ENCODE assay signal across 13 cellular contexts in the genomic region with DNA sequence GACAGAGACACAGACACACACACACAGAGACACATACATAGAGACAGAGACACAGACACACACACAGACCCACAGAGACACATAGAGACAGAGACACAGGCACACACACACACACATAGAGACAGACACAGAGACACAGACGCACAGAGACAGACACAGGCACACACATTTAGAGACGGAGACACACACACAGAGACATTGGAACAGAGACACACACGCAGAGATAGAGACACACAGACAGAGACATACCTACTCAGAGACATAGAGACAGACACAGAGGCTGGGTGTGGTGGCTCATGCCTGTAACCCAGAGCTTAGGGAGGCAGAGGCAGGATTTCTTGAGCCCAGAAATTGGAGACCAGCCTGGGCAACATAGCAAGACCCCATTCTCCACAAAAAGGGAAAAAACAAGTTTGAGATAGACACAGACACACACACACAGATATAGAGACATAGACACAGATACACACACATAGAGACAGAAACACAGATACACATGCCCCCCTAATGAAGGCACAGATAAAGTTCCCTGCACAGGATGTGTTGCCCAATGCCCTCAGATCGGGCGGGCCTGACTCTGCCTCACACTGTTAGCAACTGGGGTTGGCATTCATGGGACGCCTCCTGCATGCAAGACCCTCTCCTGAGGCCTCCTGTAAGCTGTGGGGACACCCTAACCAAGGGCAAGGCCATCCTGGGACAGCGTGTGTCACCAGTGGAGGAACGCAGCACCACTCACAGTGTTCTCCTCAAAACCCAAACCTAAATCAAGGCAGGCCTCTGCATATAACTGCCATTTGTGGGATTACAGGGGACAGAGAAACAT. TPM values are rescaled to one million over a fixed set of nuclear protein-coding genes. Genes with fewer than 3 reads are reported as not detected.
DNase-seq lines count a peak whose midpoint lies in the region; ATAC-seq and TF ChIP-seq lines count a peak whose summit lies in the region.
"Had no signal": no experiment of that assay in that cellular context is flagged by ENCODE, and none has a peak within 500 bp of the region (broad histone marks: within the 10 kb centered on the region; RNA-seq: fewer than 3 reads in every experiment).

No MANE protein-coding gene starts in this region.

- H3K9me3 Mint-ChIP-seq in activated T-cell treated with anti-CD3 and anti-CD28 coated beads, Interleukin-2, amount 50 U/mL, for 24 hours = no peaks in the 10 kb centered on the region
- H3K9me3 Mint-ChIP-seq in activated T-cell treated with anti-CD3 and anti-CD28 coated beads, Interleukin-2, amount 50 U/mL, for 4 hours = no peaks in the 10 kb centered on the region

- no peaks in the 10 kb centered on the region for H3K27me3 Mint-ChIP-seq in activated T-cell treated with anti-CD3 and anti-CD28 coated beads, Interleukin-2, amount 50 U/mL, for 24 hours
- H3K27me3 Mint-ChIP-seq in activated T-cell treated with anti-CD3 and anti-CD28 coated beads, Interleukin-2, amount 50 U/mL, for 4 hours (ENCODE audit: low read depth) = no peaks in the 10 kb centered on the region

- peaks cover 11% of the 10 kb centered on the region for H3K36me3 Mint-ChIP-seq in activated T-cell treated with anti-CD3 and anti-CD28 coated beads, Interleukin-2, amount 50 U/mL, for 24 hours (ENCODE audit: low read depth)
- H3K36me3 Mint-ChIP-seq in activated T-cell treated with anti-CD3 and anti-CD28 coated beads, Interleukin-2, amount 50 U/mL, for 4 hours (ENCODE audit: insufficient read depth) = no peaks in the 10 kb centered on the region

- H3K27ac Mint-ChIP-seq in activated T-cell treated with anti-CD3 and anti-CD28 coated beads, Interleukin-2, amount 50 U/mL, for 24 hours = peak overlapping the region; percentile 57

- no peaks in the 10 kb centered on the region for H3K9me3 ChIP-seq in effector memory CD4-positive, alpha-beta T cell (ENCODE audit: control insufficient read depth, low read length)
- no peaks in the 10 kb centered on the region for H3K9me3 ChIP-seq in skeletal muscle tissue (ENCODE audit: control insufficient read depth in 3 of 3, low read length in 3 of 3)
- H3K9me3 ChIP-seq: HAP-1, pancreas, thyroid gland had no signal

- H3K4me3 ChIP-seq in effector memory CD4-positive, alpha-beta T cell (ENCODE audit: insufficient read depth, low read depth, low read length, poor library complexity, severe bottlenecking) = no peak overlapping the region
- no peak overlapping the region for H3K4me3 ChIP-seq in skeletal muscle tissue (ENCODE audit: low read length in 3 of 3)
- H3K4me3 ChIP-seq: HAP-1, pancreas, thyroid gland had no signal

- no peak overlapping the region for H3K4me3 Mint-ChIP-seq in activated T-cell treated with anti-CD3 and anti-CD28 coated beads, Interleukin-2, amount 50 U/mL, for 24 hours
- H3K4me3 Mint-ChIP-seq in activated T-cell treated with anti-CD3 and anti-CD28 coated beads, Interleukin-2, amount 50 U/mL, for 4 hours = no peak overlapping the region

- H3K36me3 ChIP-seq in effector memory CD4-positive, alpha-beta T cell (ENCODE audit: control insufficient read depth, insufficient read depth, low read length) = no peaks in the 10 kb centered on the region
- H3K36me3 ChIP-seq in skeletal muscle tissue (ENCODE audit: control insufficient read depth in 3 of 3, insufficient read depth in 3 of 3, low read length in 3 of 3) = no peaks in the 10 kb centered on the region
- H3K36me3 ChIP-seq: HAP-1, pancreas, thyroid gland had no signal

- POLR2A ChIA-PET in RWPE1 (lab: Yijun Ruan, JAX; ENCODE audit: low non-redundant PET) = no interaction called here

- ATAC-seq in activated T-cell treated with anti-CD3 and anti-CD28 coated beads, Interleukin-2, amount 50 U/mL, for 4 hours = no peak
- no peak for ATAC-seq in GM21786 (IDR thresholded peaks at IDR 0.05; ENCODE audit: unreplicated experiment)
- ATAC-seq: pancreas had no signal

- peak overlapping the region in 2 of 3 donors; percentile 2 to 16 for H3K9ac ChIP-seq in skeletal muscle tissue (ENCODE audit: low read depth in 1 of 3, low read length in 3 of 3)

- CTCF ChIA-PET in RWPE1 (lab: Yijun Ruan, JAX) = interaction anchor here (6.0 kb wide), 1 partner anchor 20 kb away, joined by 47 read pairs; no protein-coding TSS in a partner anchor

- H3K27ac ChIP-seq in RWPE1 (peak overlapping the region; percentile 10; the same call in 1 of the 2 replicates), skeletal muscle tissue (ENCODE audit: low read depth, low read length) (peak overlapping the region; percentile 26)
- peak overlapping the region; percentile 52 for H3K27ac ChIP-seq in effector memory CD4-positive, alpha-beta T cell (ENCODE audit: insufficient read depth, low read length, poor library complexity, severe bottlenecking)
- H3K27ac ChIP-seq: pancreas had no signal

- DNase-seq in activated T-cell treated with anti-CD3 and anti-CD28 coated beads, Interleukin-2, amount 50 U/mL, for 24 hours = no peak
- DNase-seq in activated T-cell treated with anti-CD3 and anti-CD28 coated beads, Interleukin-2, amount 50 U/mL, for 4 hours = no peak
- DNase-seq in RWPE1 (ENCODE audit: low spot score) (no peak), A172 (ENCODE audit: low spot score) (no peak), glomerular visceral epithelial cell (ENCODE audit: extremely low spot score) (no peak)
- no peak for DNase-seq in effector memory CD4-positive, alpha-beta T cell
- DNase-seq: NCI-H187, NCI-H526, pancreas, thyroid gland had no signal

- TF ChIP-seq CTCF in RWPE1 (conservative IDR thresholded peaks at IDR 0.05; ENCODE audit: low read depth) = no peak

- H3K4me1 ChIP-seq in effector memory CD4-positive, alpha-beta T cell (ENCODE audit: control insufficient read depth, insufficient read depth, low read length, poor library complexity, severe bottlenecking) = peaks cover 63% of the 10 kb centered on the region
- H3K4me1 ChIP-seq in skeletal muscle tissue (ENCODE audit: control insufficient read depth in 3 of 3, insufficient read depth in 3 of 3, low read length in 3 of 3) = peaks cover 56 to 92% (median 66%) of the 10 kb centered on the region in 3 donors
- H3K4me1 ChIP-seq: HAP-1 had no signal

- no peaks in the 10 kb centered on the region for H3K27me3 ChIP-seq in effector memory CD4-positive, alpha-beta T cell (replicated peaks; ENCODE audit: control insufficient read depth, insufficient read depth, low read length, poor library complexity, severe bottlenecking)
- no peaks in the 10 kb centered on the region for H3K27me3 ChIP-seq in skeletal muscle tissue (ENCODE audit: control insufficient read depth in 3 of 3, insufficient read depth in 3 of 3, low read length in 3 of 3)
- H3K27me3 ChIP-seq: pancreas, thyroid gland had no signal

- H3K4me1 Mint-ChIP-seq in activated T-cell treated with anti-CD3 and anti-CD28 coated beads, Interleukin-2, amount 50 U/mL, for 24 hours (ENCODE audit: low read depth) = peaks cover 67% of the 10 kb centered on the region
- peaks cover 72% of the 10 kb centered on the region for H3K4me1 Mint-ChIP-seq in activated T-cell treated with anti-CD3 and anti-CD28 coated beads, Interleukin-2, amount 50 U/mL, for 4 hours (ENCODE audit: low read depth)

RNA-seq across cellular contexts. Expression of a gene that starts 3.3 kb away (rescaled TPM):
- total RNA-seq in activated T-cell treated with anti-CD3 and anti-CD28 coated beads, Interleukin-2, amount 50 U/mL, for 4 hours = 10 to 100 TPM; 43.2 to 46.7 (median 45.2) TPM
- total RNA-seq in skeletal muscle tissue = 26.1 TPM
- 26.2 and 38.2 TPM in 2 replicates for total RNA-seq in A172 (2014; rRNA removed; shearing (Covaris generic))

RNA-seq across cellular contexts. Expression of a gene that starts 39.4 kb away (rescaled TPM):
- 1 to 10 TPM; 3.0 to 3.3 (median 3.2) TPM for total RNA-seq in activated T-cell treated with anti-CD3 and anti-CD28 coated beads, Interleukin-2, amount 50 U/mL, for 4 hours
- total RNA-seq in skeletal muscle tissue = 2.6 TPM
- 0.96 and 3.1 TPM in 2 replicates for total RNA-seq in A172 (2014; rRNA removed; shearing (Covaris generic))
